ENCODE assay signal across 10 cellular contexts in the genomic region with DNA sequence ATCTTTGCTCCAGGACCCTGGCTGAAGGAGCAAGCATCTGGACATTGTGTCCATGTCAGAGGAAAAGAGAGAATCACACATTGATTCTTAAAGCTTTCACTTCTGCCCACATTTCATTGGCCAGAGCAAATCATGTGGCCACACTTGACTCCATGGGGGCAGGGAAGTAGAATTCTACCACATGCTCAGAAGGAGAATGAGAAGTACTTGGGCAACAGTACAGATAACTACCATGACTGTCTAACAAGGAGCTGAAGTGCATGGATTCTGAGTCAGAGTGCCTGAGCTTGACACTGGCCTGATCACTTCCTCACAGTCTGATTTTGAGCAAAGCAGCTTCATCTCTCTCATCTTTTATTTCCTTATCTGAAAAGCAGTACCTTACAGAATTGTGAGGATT. TPM values are rescaled to one million over a fixed set of nuclear protein-coding genes. Genes with fewer than 3 reads are reported as not detected.
A peak's percentile ranks its signal among the peaks of the same experiment; 100 is the strongest.
DNase-seq lines count a peak whose midpoint lies in the region; ATAC-seq and TF ChIP-seq lines count a peak whose summit lies in the region.
"Had no signal": no experiment of that assay in that cellular context is flagged by ENCODE, and none has a peak within 500 bp of the region (broad histone marks: within the 10 kb centered on the region; RNA-seq: fewer than 3 reads in every experiment).

No MANE protein-coding gene starts in this region.

- intact Hi-C loops in Right ventricle myocardium superior (cut with DNase I): no loop called here
- intact Hi-C loops in heart left ventricle (cut with DNase I): no loop called here
- intact Hi-C loops in thyroid gland (cut with DNase I): no loop called here
- intact Hi-C loops in ovary (cut with DNase I): no loop called here

- H3K4me1 Mint-ChIP-seq in T-helper 17 cell (no peaks in the 10 kb centered on the region), endodermal cell (no peaks in the 10 kb centered on the region), immature natural killer cell (peaks cover 0 to 12% of the 10 kb centered on the region in 2 donors)

- TF ChIP-seq EP300 in ovary (IDR thresholded peaks at IDR 0.05): no peak

- peaks cover 42% of the 10 kb centered on the region for H3K36me3 ChIP-seq in right atrium auricular region
- H3K36me3 ChIP-seq in heart left ventricle: peaks cover 7 to 96% (median 75%) of the 10 kb centered on the region in 9 donors
- peaks cover 36 to 46% of the 10 kb centered on the region in 2 donors for H3K36me3 ChIP-seq in thyroid gland
- H3K36me3 ChIP-seq in ovary: no peaks in the 10 kb centered on the region
- peaks cover 94% of the 10 kb centered on the region for H3K36me3 ChIP-seq in endodermal cell (ENCODE audit: control insufficient read depth, insufficient read depth, low read length)

- DNase-seq in Right ventricle myocardium superior: no peak
- DNase-seq in right atrium auricular region (ENCODE audit: low spot score): no peak
- DNase-seq in T-helper 17 cell: no peak
- no peak for DNase-seq in heart left ventricle
- peak; percentile 69 to 72 for DNase-seq in thyroid gland
- DNase-seq in ovary: no peak
- DNase-seq in endodermal cell: no peak
- no peak for DNase-seq in immature natural killer cell

- H3K27me3 Mint-ChIP-seq in T-helper 17 cell: no peaks in the 10 kb centered on the region
- no peaks in the 10 kb centered on the region for H3K27me3 Mint-ChIP-seq in endodermal cell (ENCODE audit: insufficient read depth)
- peaks cover 0 to 1% (median 0%) of the 10 kb centered on the region in 3 donors for H3K27me3 Mint-ChIP-seq in immature natural killer cell (ENCODE audit: low read depth in 3 of 3)
- H3K27me3 Mint-ChIP-seq: activated naive CD8-positive, alpha-beta T cell had no signal

- TF ChIP-seq POLR2A in heart left ventricle (IDR thresholded peaks at IDR 0.05) (no peak), thyroid gland (IDR thresholded peaks at IDR 0.05) (no peak), ovary (IDR thresholded peaks at IDR 0.05) (no peak)

- H3K4me3 ChIP-seq in right atrium auricular region (no peak overlapping the region), heart left ventricle (no peak overlapping the region), thyroid gland (replicated peaks in 1 of 3) (no peak overlapping the region), ovary (no peak overlapping the region), endodermal cell (ENCODE audit: low read length) (no peak overlapping the region)

- no peaks in the 10 kb centered on the region for H3K9me3 Mint-ChIP-seq in endodermal cell
- H3K9me3 Mint-ChIP-seq in immature natural killer cell: no peaks in the 10 kb centered on the region

- H3K27ac ChIP-seq in right atrium auricular region (no peak overlapping the region), heart left ventricle (peak overlapping the region in 2 of 12 donors; percentile 33 to 35), thyroid gland (no peak overlapping the region), ovary (no peak overlapping the region), endodermal cell (ENCODE audit: low read depth, low read length) (no peak overlapping the region)

- TF ChIP-seq CTCF in right atrium auricular region (IDR thresholded peaks at IDR 0.05) (no peak), heart left ventricle (IDR thresholded peaks at IDR 0.05) (no peak), thyroid gland (IDR thresholded peaks at IDR 0.05) (no peak), ovary (IDR thresholded peaks at IDR 0.05) (no peak), endodermal cell (conservative IDR thresholded peaks at IDR 0.05) (no peak)

- H3K27me3 ChIP-seq in right atrium auricular region (no peaks in the 10 kb centered on the region), heart left ventricle (no peaks in the 10 kb centered on the region), thyroid gland (no peaks in the 10 kb centered on the region), ovary (no peaks in the 10 kb centered on the region), endodermal cell (ENCODE audit: control insufficient read depth, insufficient read depth, low read length, poor library complexity, severe bottlenecking) (no peaks in the 10 kb centered on the region)

- ATAC-seq in Right ventricle myocardium superior (ENCODE audit: poor library complexity): peak; percentile 36
- peak; percentile 36 for ATAC-seq in T-helper 17 cell
- peak in 3 of 4 donors; percentile 65 to 79 (median 67) for ATAC-seq in heart left ventricle

- H3K4me1 ChIP-seq in right atrium auricular region (peaks cover 0 to 28% of the 10 kb centered on the region in 2 donors), heart left ventricle (peaks cover 0 to 40% (median 16%) of the 10 kb centered on the region in 12 donors), thyroid gland (peaks cover 0 to 6% of the 10 kb centered on the region in 2 donors), ovary (ENCODE audit: insufficient read depth) (no peaks in the 10 kb centered on the region), endodermal cell (ENCODE audit: control insufficient read depth, insufficient read depth, low read length) (peaks cover 8% of the 10 kb centered on the region)

- no peak overlapping the region for H3K9ac ChIP-seq in endodermal cell (ENCODE audit: extremely low read depth, low read length, poor library complexity, severe bottlenecking)

- no peak overlapping the region for H3K4me3 Mint-ChIP-seq in T-helper 17 cell
- no peak overlapping the region for H3K4me3 Mint-ChIP-seq in endodermal cell
- H3K4me3 Mint-ChIP-seq in immature natural killer cell: no peak overlapping the region
- H3K4me3 Mint-ChIP-seq: activated naive CD8-positive, alpha-beta T cell had no signal

- no peak overlapping the region for H3K27ac Mint-ChIP-seq in T-helper 17 cell
- no peak overlapping the region for H3K27ac Mint-ChIP-seq in endodermal cell
- peak overlapping the region in 3 of 6 donors; percentile 12 to 40 (median 20) for H3K27ac Mint-ChIP-seq in immature natural killer cell
- H3K27ac Mint-ChIP-seq: activated naive CD8-positive, alpha-beta T cell had no signal

- H3K36me3 Mint-ChIP-seq in T-helper 17 cell (ENCODE audit: low read depth) (peaks cover 6% of the 10 kb centered on the region), endodermal cell (ENCODE audit: low read depth) (peaks cover 62% of the 10 kb centered on the region), immature natural killer cell (peaks cover 22 to 44% (median 32%) of the 10 kb centered on the region in 3 donors)

- no peaks in the 10 kb centered on the region for H3K9me3 ChIP-seq in right atrium auricular region
- no peaks in the 10 kb centered on the region for H3K9me3 ChIP-seq in T-helper 17 cell (ENCODE audit: control insufficient read depth, low read length, poor library complexity, severe bottlenecking)
- H3K9me3 ChIP-seq in heart left ventricle: no peaks in the 10 kb centered on the region
- no peaks in the 10 kb centered on the region for H3K9me3 ChIP-seq in thyroid gland
- H3K9me3 ChIP-seq in ovary: no peaks in the 10 kb centered on the region
- H3K9me3 ChIP-seq in endodermal cell (ENCODE audit: control insufficient read depth, low read length): no peaks in the 10 kb centered on the region

RNA-seq across cellular contexts. Expression of a gene that starts 38.6 kb away (rescaled TPM):
- total RNA-seq in Right ventricle myocardium superior: 0.97 TPM
- total RNA-seq in right atrium auricular region: 1 to 10 TPM; 1.5 to 3.6 TPM
- total RNA-seq in T-helper 17 cell: not detected
- total RNA-seq in heart left ventricle: not detected
- polyA plus RNA-seq in heart left ventricle: not detected
- not detected for total RNA-seq in thyroid gland
- total RNA-seq in ovary: not detected
- polyA plus RNA-seq in ovary: not detected
- total RNA-seq in endodermal cell: not detected
- polyA plus RNA-seq in endodermal cell (2013, experiment 1 of 2): 0.78 TPM
- not detected for polyA plus RNA-seq in endodermal cell (2013, experiment 2 of 2)
- polyA plus RNA-seq in immature natural killer cell: not detected
- total RNA-seq: skeletal muscle tissue had no signal

RNA-seq across cellular contexts. Expression of a gene that starts 43.7 kb away (rescaled TPM):
- total RNA-seq in Right ventricle myocardium superior: 3.8 TPM
- 1 to 10 TPM; 3.8 to 5.8 TPM for total RNA-seq in right atrium auricular region
- 1 to 10 TPM; 1.1 to 2.0 TPM for total RNA-seq in T-helper 17 cell
- total RNA-seq in heart left ventricle: 1 to 10 TPM; 3.5 to 8.1 (median 5.5) TPM
- polyA plus RNA-seq in heart left ventricle: 1 to 10 TPM; 1.4 to 3.5 TPM
- total RNA-seq in thyroid gland: 1 to 10 TPM; 2.3 to 7.5 (median 3.4) TPM
- total RNA-seq in ovary: 1 to 10 TPM; 2.3 to 6.4 (median 4.7) TPM
- 1 to 10 TPM; 2.3 to 5.1 TPM for polyA plus RNA-seq in ovary
- 1 to 10 TPM; 1.8 to 2.8 TPM for total RNA-seq in endodermal cell
- 4.3 TPM for polyA plus RNA-seq in endodermal cell (2013, experiment 1 of 2)
- polyA plus RNA-seq in endodermal cell (2013, experiment 2 of 2): 5.7 TPM
- 1 to 10 TPM; 2.1 to 3.4 (median 2.6) TPM for polyA plus RNA-seq in immature natural killer cell

RNA-seq across cellular contexts. Expression of a gene that starts 43.9 kb away (rescaled TPM):
- total RNA-seq in Right ventricle myocardium superior: 86.0 TPM
- total RNA-seq in right atrium auricular region: 100 to 1,000 TPM; 126 to 129 TPM
- 100 to 1,000 TPM; 107 to 120 TPM for total RNA-seq in T-helper 17 cell
- 100 to 1,000 TPM in 5 of 9 donors, 10 to 100 TPM in 4; 74.6 to 174 (median 105) TPM for total RNA-seq in heart left ventricle
- 100 to 1,000 TPM in 1 of 2 donors, 10 to 100 TPM in 1; 36.3 to 206 TPM for polyA plus RNA-seq in heart left ventricle
- 100 to 1,000 TPM; 175 to 342 (median 296) TPM for total RNA-seq in thyroid gland
- total RNA-seq in ovary: 100 to 1,000 TPM in 4 of 7 donors, 10 to 100 TPM in 3; 58.3 to 161 (median 102) TPM
- 100 to 1,000 TPM in 1 of 2 donors, 10 to 100 TPM in 1; 83.4 to 213 TPM for polyA plus RNA-seq in ovary
- total RNA-seq in endodermal cell: 100 to 1,000 TPM; 230 to 242 TPM
- polyA plus RNA-seq in endodermal cell (2013, experiment 1 of 2): 247 TPM
- 231 TPM for polyA plus RNA-seq in endodermal cell (2013, experiment 2 of 2)
- 100 to 1,000 TPM; 238 to 353 (median 312) TPM for polyA plus RNA-seq in immature natural killer cell

Comparison
In these comparisons a context has a peak if more than half of its experiments do, and no peak if none do; other contexts are left out.
1. DNase-seq: peak in thyroid gland (2 of 2); none in Right ventricle myocardium superior (single experiment), right atrium auricular region (single experiment), T-helper 17 cell (0 of 3), heart left ventricle (0 of 5), ovary (0 of 5), endodermal cell (single experiment) and immature natural killer cell (0 of 3).
2. Peak in every context shown above with its lines, with median percentiles within 50 percentile points of each other: ATAC-seq.